ENCODE assay signal across 8 cellular contexts in the genomic region with DNA sequence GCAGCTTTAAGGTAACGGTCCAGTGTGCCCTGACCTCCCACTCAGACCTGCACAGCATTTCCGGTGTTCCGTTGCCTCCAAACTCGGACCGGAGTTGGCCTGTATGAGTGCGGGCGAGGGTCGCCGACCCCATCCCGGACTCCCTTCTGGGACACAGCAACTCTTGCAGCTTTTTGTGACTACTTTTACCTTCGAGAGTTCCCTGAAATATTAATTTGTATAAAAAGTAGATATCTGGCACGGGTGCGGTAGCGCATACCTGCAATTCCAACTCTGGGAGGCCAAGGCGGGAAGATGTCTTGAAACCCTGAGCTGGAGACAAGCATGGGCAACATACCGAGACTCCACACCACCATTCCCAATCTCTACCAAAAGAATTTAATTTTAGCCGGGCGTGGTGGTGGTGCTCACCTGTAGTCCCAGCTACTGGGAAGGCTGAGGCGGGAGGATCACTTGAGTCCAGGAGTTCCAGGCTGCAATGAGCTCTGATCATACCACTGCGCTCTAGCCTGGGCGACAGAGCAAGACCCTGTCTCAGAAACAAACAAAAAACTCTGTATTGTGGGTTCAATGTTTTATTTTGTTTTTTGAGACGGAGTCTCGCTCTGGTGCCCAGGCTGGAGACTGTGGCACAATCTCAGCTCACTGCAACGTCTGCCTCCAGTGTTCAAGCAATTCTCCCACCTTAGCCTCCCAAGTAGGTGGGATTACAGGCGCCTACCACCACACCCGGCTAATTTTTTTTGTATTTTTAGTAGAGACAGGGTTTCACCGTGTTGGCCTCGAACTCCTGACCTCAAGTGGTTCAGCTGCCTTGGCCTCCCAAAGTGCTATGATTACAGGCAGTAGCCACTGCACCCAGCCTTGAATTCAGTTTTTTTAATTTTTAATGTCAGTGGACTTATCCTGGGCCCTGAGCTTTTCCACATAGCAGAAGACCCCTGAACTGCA. TPM values are rescaled to one million over a fixed set of nuclear protein-coding genes. Genes with fewer than 3 reads are reported as not detected.
DNase-seq lines count a peak whose midpoint lies in the region; ATAC-seq, FAIRE-seq and TF ChIP-seq lines count a peak whose summit lies in the region.

No MANE protein-coding gene starts in this region.

- H3K4me3 ChIP-seq in OCI-LY3 (ENCODE audit: low read length), result peak overlapping the region; percentile 86
- peak overlapping the region in 1 of 4 experiments; percentile 86; a peak in 1 of 8 replicates for H3K4me3 ChIP-seq in H1 (ENCODE audit: extremely low read depth in 1 of 4, insufficient read depth in 2 of 4, low read depth in 3 of 4, low read length in 4 of 4)
- H3K4me3 ChIP-seq in neuronal stem cell (ENCODE audit: low read length in 2 of 2), result no peak overlapping the region

- no peaks in the 10 kb centered on the region for H3K9me3 Mint-ChIP-seq in CD14-positive monocyte

- peaks cover 36% of the 10 kb centered on the region for H3K79me2 ChIP-seq in OCI-LY3 (ENCODE audit: low read length)
- H3K79me2 ChIP-seq in H1 (ENCODE audit: control insufficient read depth in 1 of 2, insufficient read depth in 2 of 2, low read length in 2 of 2), result peaks cover 0 to 28% of the 10 kb centered on the region in 2 experiments; a peak in 2 of 4 replicates

- H2BK5ac ChIP-seq in H1 (ENCODE audit: low read depth, low read length) (no peak overlapping the region), neuronal stem cell (ENCODE audit: low read length) (no peak overlapping the region)

- H4K91ac ChIP-seq in H1 (replicated peaks; ENCODE audit: insufficient read length, low read length), result peak overlapping the region; percentile 48
- H4K91ac ChIP-seq in neuronal stem cell (ENCODE audit: low read depth, low read length, poor library complexity), result no peak overlapping the region

- intact Hi-C loops in CD14-positive monocyte (cut with micrococcal nuclease), result loop anchor here in 1 of 2 donors (10.0 kb wide), 1 partner anchor 237 kb away; a partner anchor contains a TSS

- H3K4me2 ChIP-seq in OCI-LY3 (ENCODE audit: low read length) (peak overlapping the region; percentile 63), H1 (ENCODE audit: insufficient read depth in 1 of 2, low read depth in 2 of 2, low read length in 2 of 2) (peak overlapping the region in 1 of 2 experiments; percentile 97; a peak in 2 of 4 replicates), neuronal stem cell (ENCODE audit: insufficient read depth, low read length, poor library complexity, severe bottlenecking) (no peak overlapping the region)

- H4K20me1 ChIP-seq in OCI-LY3 (ENCODE audit: insufficient read depth, low read length) (peaks cover 5% of the 10 kb centered on the region; the same call in 1 of the 2 replicates), H1 (replicated peaks in 1 of 2; ENCODE audit: control insufficient read depth in 1 of 2, insufficient read depth in 2 of 2, low read length in 2 of 2) (peaks cover 4 to 6% of the 10 kb centered on the region in 2 experiments)

- DNase-seq in CD14-positive monocyte (ENCODE audit: low spot score) (no peak), H1 (ENCODE audit: low read depth in 1 of 2, low spot score in 2 of 2) (no peak), neuronal stem cell (ENCODE audit: low spot score) (no peak), cerebellum (ENCODE audit: low spot score) (no peak), NCI-H146 treated with DMSO at 0.1 percent for 48 hours (lab: John Stamatoyannopoulos, UW; ENCODE audit: unreplicated experiment) (no peak)

- H3K27me3 Mint-ChIP-seq in CD14-positive monocyte (ENCODE audit: low read depth in 3 of 3), result peaks cover 0 to 1% (median 0%) of the 10 kb centered on the region in 3 donors

- H3K23ac ChIP-seq in H1 (ENCODE audit: insufficient read length) (no peak overlapping the region), neuronal stem cell (ENCODE audit: low read depth, low read length, poor library complexity) (no peak overlapping the region)

- H4K8ac ChIP-seq in H1 (ENCODE audit: extremely low read depth, insufficient read depth, low read length) (peak overlapping the region; percentile 82), neuronal stem cell (ENCODE audit: low read depth, low read length) (no peak overlapping the region)

- no peaks in the 10 kb centered on the region for H3K9me3 ChIP-seq in OCI-LY3 (ENCODE audit: insufficient read depth, low read length)
- no peaks in the 10 kb centered on the region for H3K9me3 ChIP-seq in H1 (ENCODE audit: insufficient read depth in 2 of 2, low read depth in 1 of 2, low read length in 1 of 2)
- no peaks in the 10 kb centered on the region for H3K9me3 ChIP-seq in neuronal stem cell (replicated peaks in 1 of 2; ENCODE audit: control insufficient read depth in 2 of 2, insufficient read depth in 1 of 2, low read depth in 1 of 2, low read length in 2 of 2)

- ATAC-seq in GM21786 (IDR thresholded peaks at IDR 0.05; ENCODE audit: unreplicated experiment) (no peak), GM18511 (IDR thresholded peaks at IDR 0.05; ENCODE audit: unreplicated experiment) (no peak)

- H3K4ac ChIP-seq in H1 (replicated peaks; ENCODE audit: insufficient read length, low read depth, low read length) (peak overlapping the region; percentile 88), neuronal stem cell (ENCODE audit: low read length) (no peak overlapping the region)

- H2BK12ac ChIP-seq in H1 (ENCODE audit: low read depth, low read length) (0 out of 2 replicates have a peak overlapping the region, but pooled peaks have one; percentile 33), neuronal stem cell (ENCODE audit: low read length) (peak overlapping the region; percentile 79)

- peak overlapping the region; percentile 51 for H4K5ac ChIP-seq in H1 (ENCODE audit: insufficient read length, low read depth, low read length)

- FAIRE-seq in H1 (lab: Jason Lieb, UNC), result no peak

- H2AFZ ChIP-seq in OCI-LY3 (ENCODE audit: low read depth, low read length) (no peak overlapping the region), H1 (ENCODE audit: low read length) (no peak overlapping the region), neuronal stem cell (ENCODE audit: low read length) (no peak overlapping the region)

- peaks cover 16% of the 10 kb centered on the region for H3K4me1 Mint-ChIP-seq in CD14-positive monocyte

- H3K9ac ChIP-seq in OCI-LY3 (ENCODE audit: low read length) (peak overlapping the region; percentile 68), H1 (replicated peaks in 1 of 4; ENCODE audit: extremely low read depth in 1 of 4, low read depth in 3 of 4, low read length in 3 of 4) (no peak overlapping the region), neuronal stem cell (ENCODE audit: low read depth, low read length, poor library complexity) (no peak overlapping the region)

- TF ChIP-seq RAD21 in H1 (IDR thresholded peaks at IDR 0.05 in 1 of 2, conservative IDR thresholded peaks at IDR 0.05 in 1 of 2; ENCODE audit: low read depth in 2 of 2, low read length in 2 of 2), result no peak

- no peaks in the 10 kb centered on the region; the same call in 1 of the 2 replicates for H3K23me2 ChIP-seq in H1 (ENCODE audit: low read depth, low read length)

- H3K56ac ChIP-seq in H1 (replicated peaks; ENCODE audit: insufficient read length, low read depth, low read length), result no peak overlapping the region

- no peak for TF ChIP-seq CTCF in CD14-positive monocyte (IDR thresholded peaks at IDR 0.05)
- TF ChIP-seq CTCF in OCI-LY3 (IDR thresholded peaks at IDR 0.05; ENCODE audit: low read depth, low read length), result no peak
- TF ChIP-seq CTCF in H1 (IDR thresholded peaks at IDR 0.05; ENCODE audit: control extremely low read depth in 1 of 3, insufficient read depth in 1 of 3, low read depth in 1 of 3, low read length in 3 of 3), result no peak

- peaks cover 24 to 28% of the 10 kb centered on the region in 2 donors for H3K36me3 Mint-ChIP-seq in CD14-positive monocyte

- peak overlapping the region in 6 of 7 donors; percentile 19 to 98 (median 94) for H3K27ac Mint-ChIP-seq in CD14-positive monocyte

- peaks cover 27% of the 10 kb centered on the region for H3K4me1 ChIP-seq in OCI-LY3 (ENCODE audit: low read length)
- H3K4me1 ChIP-seq in H1 (replicated peaks in 1 of 4; ENCODE audit: control insufficient read depth in 3 of 4, insufficient read depth in 4 of 4, low read length in 3 of 4), result peaks cover 0 to 5% (median 2%) of the 10 kb centered on the region in 4 experiments; a peak in 4 of 7 replicates
- H3K4me1 ChIP-seq in neuronal stem cell (ENCODE audit: control insufficient read depth in 2 of 2, insufficient read depth in 1 of 2, low read depth in 1 of 2, low read length in 2 of 2), result peaks cover 5 to 10% of the 10 kb centered on the region in 2 donors

- no peak overlapping the region for H2BK120ac ChIP-seq in H1 (replicated peaks; ENCODE audit: low read depth, low read length)
- peak overlapping the region; percentile 40 for H2BK120ac ChIP-seq in neuronal stem cell (ENCODE audit: low read depth, low read length)

- TF ChIP-seq EP300 in H1 (IDR thresholded peaks at IDR 0.05; ENCODE audit: borderline replicate concordance in 1 of 2, low read depth in 2 of 2, low read length in 2 of 2), result no peak

- POLR2A ChIA-PET in H1 (lab: Charles Lee; ENCODE audit: partially characterized antibody), result interaction anchor here (0.8 to 5.2 kb wide), 13 partner anchors 8 to 149 kb away, joined by 3 to 55 read pairs (median 4); a partner anchor contains a TSS

- H3K14ac ChIP-seq in H1 (ENCODE audit: insufficient read length) (no peak overlapping the region), neuronal stem cell (ENCODE audit: low read length) (no peak overlapping the region)

- H3K27ac ChIP-seq in OCI-LY3 (ENCODE audit: low read length), result peak overlapping the region; percentile 47
- no peak overlapping the region for H3K27ac ChIP-seq in H1 (ENCODE audit: low read depth, low read length)
- H3K27ac ChIP-seq in neuronal stem cell (replicated peaks; ENCODE audit: low read length), result no peak overlapping the region

- H3K79me1 ChIP-seq in H1 (ENCODE audit: low read depth, low read length) (no peaks in the 10 kb centered on the region; the same call in none of the 2 replicates), neuronal stem cell (ENCODE audit: low read depth, low read length) (peaks cover 7% of the 10 kb centered on the region)

- peak overlapping the region; percentile 15; the same call in 1 of the 2 replicates for H2AK5ac ChIP-seq in H1 (ENCODE audit: low read depth, low read length)
- H2AK5ac ChIP-seq in neuronal stem cell (ENCODE audit: low read depth, low read length), result peak overlapping the region; percentile 86

- H2BK15ac ChIP-seq in H1 (ENCODE audit: low read length) (no peak overlapping the region), neuronal stem cell (ENCODE audit: low read length) (no peak overlapping the region)

- WGBS in H1 (ENCODE audit: extremely low coverage in 1 of 2, insufficient coverage in 1 of 2, insufficient read length in 1 of 2, insufficient replicate concordance in 2 of 2, low coverage in 1 of 2, low lambda C conversion rate in 2 of 2, missing lambda C conversion rate in 1 of 2), 2 experiments, result 93% methylated on average over 27 of the region's 28 CpGs; no CpG with 5 or more reads in 1 of the 2 experiments
- no CpG with 5 or more reads among the region's 28 CpGs for WGBS in neuronal stem cell (ENCODE audit: extremely low coverage in 2 of 2, insufficient read length in 2 of 2, insufficient replicate concordance in 1 of 2), 2 donors

- no peak for TF ChIP-seq POLR2A in H1 (IDR thresholded peaks at IDR 0.05; ENCODE audit: control extremely low read depth in 1 of 2, low read depth in 2 of 2, low read length in 2 of 2)

- H3K18ac ChIP-seq in H1 (ENCODE audit: extremely low read depth, low read length) (no peak overlapping the region), neuronal stem cell (ENCODE audit: low read length) (no peak overlapping the region)

- CTCF ChIA-PET in H1 (lab: Charles Lee; ENCODE audit: partially characterized antibody), result interaction anchor here (1.1 to 1.8 kb wide), 7 partner anchors 8 to 126 kb away, joined by 3 to 7 read pairs (median 4); a partner anchor contains a TSS

- no peak overlapping the region for H2BK20ac ChIP-seq in H1 (ENCODE audit: low read length)

- no peak overlapping the region for H3K4me3 Mint-ChIP-seq in CD14-positive monocyte

- H3K27me3 ChIP-seq in OCI-LY3 (ENCODE audit: low read depth, low read length) (no peaks in the 10 kb centered on the region), H1 (replicated peaks in 1 of 4; ENCODE audit: control insufficient read depth in 3 of 4, extremely low read depth in 1 of 4, insufficient read depth in 3 of 4, low read length in 3 of 4) (no peaks in the 10 kb centered on the region), neuronal stem cell (ENCODE audit: control insufficient read depth in 3 of 3, insufficient read depth in 3 of 3, low read depth in 1 of 3, low read length in 3 of 3) (no peaks in the 10 kb centered on the region)

- H3K36me3 ChIP-seq in OCI-LY3 (replicated peaks; ENCODE audit: low read depth, low read length), result peaks cover 25% of the 10 kb centered on the region
- peaks cover 2 to 27% (median 18%) of the 10 kb centered on the region in 4 experiments; a peak in 6 of 8 replicates for H3K36me3 ChIP-seq in H1 (ENCODE audit: control insufficient read depth in 2 of 4, insufficient read depth in 4 of 4, low read length in 3 of 4)
- H3K36me3 ChIP-seq in neuronal stem cell (replicated peaks in 1 of 2; ENCODE audit: control insufficient read depth in 2 of 2, insufficient read depth in 2 of 2, low read length in 2 of 2), result peaks cover 15 to 34% of the 10 kb centered on the region in 2 donors

RNA-seq across cellular contexts. Expression of a gene that starts 1.1 kb away (rescaled TPM):
- polyA plus RNA-seq in CD14-positive monocyte, result 10 to 100 TPM in 1 of 2 donors, 1 to 10 TPM in 1; 8.1 to 14.6 TPM
- 53.8 and 58.2 TPM in 2 replicates for total RNA-seq in H1 (2021; fragmentation: NEBNext Ultra II Directional; extraction: Animal tissue kit (Norgen Biotek cat#: 25700))
- 52.3 and 78.4 TPM in 2 replicates for polyA plus RNA-seq in H1 (2011; rRNA removed)
- 63.4 TPM for polyA plus RNA-seq in H1 (2011; cell fraction: cytosol; rRNA removed)
- 97.9 TPM for polyA plus RNA-seq in H1 (2011; cell fraction: nucleus; rRNA removed)
- 42.3 to 54.4 TPM (median 51.6 TPM) in 4 replicates for polyA plus RNA-seq in H1 (2012, experiment 1 of 2)
- polyA plus RNA-seq in H1 (2012, experiment 2 of 2), result 48.2 TPM
- 131 TPM for polyA plus RNA-seq in H1 (2013, experiment 1 of 2)
- 122 TPM for polyA plus RNA-seq in H1 (2013, experiment 2 of 2)
- 2.5 and 4.6 TPM in 2 replicates for polyA minus RNA-seq in H1 (2011; rRNA and poly(A)+ RNA removed)
- 22.1 TPM for polyA minus RNA-seq in H1 (2011; cell fraction: cytosol; rRNA and poly(A)+ RNA removed)
- polyA minus RNA-seq in H1 (2011; cell fraction: nucleus; rRNA and poly(A)+ RNA removed), result 18.2 TPM
- 72.3 TPM for polyA plus RNA-seq in neuronal stem cell (2013, experiment 1 of 2)
- 69.0 TPM for polyA plus RNA-seq in neuronal stem cell (2013, experiment 2 of 2)
- 6.4 TPM for total RNA-seq in cerebellum

RNA-seq across cellular contexts. Expression of a gene that starts 7.8 kb away (rescaled TPM):
- polyA plus RNA-seq in CD14-positive monocyte (1 to 10 TPM; 2.9 to 3.3 TPM), H1 (2011; rRNA removed) (22.8 and 25.8 TPM in 2 replicates)
- total RNA-seq in H1 (2021; fragmentation: NEBNext Ultra II Directional; extraction: Animal tissue kit (Norgen Biotek cat#: 25700)), result 48.8 and 51.2 TPM in 2 replicates
- 20.3 TPM for polyA plus RNA-seq in H1 (2011; cell fraction: cytosol; rRNA removed)
- 31.4 TPM for polyA plus RNA-seq in H1 (2011; cell fraction: nucleus; rRNA removed)
- 31.7 to 46.6 TPM (median 42.9 TPM) in 4 replicates for polyA plus RNA-seq in H1 (2012, experiment 1 of 2)
- 45.8 TPM for polyA plus RNA-seq in H1 (2012, experiment 2 of 2)
- polyA plus RNA-seq in H1 (2013, experiment 1 of 2), result 25.2 TPM
- polyA plus RNA-seq in H1 (2013, experiment 2 of 2), result 24.6 TPM
- polyA minus RNA-seq in H1 (2011; rRNA and poly(A)+ RNA removed), result 36.0 and 42.1 TPM in 2 replicates
- 18.4 TPM for polyA minus RNA-seq in H1 (2011; cell fraction: cytosol; rRNA and poly(A)+ RNA removed)
- 31.3 TPM for polyA minus RNA-seq in H1 (2011; cell fraction: nucleus; rRNA and poly(A)+ RNA removed)
- 17.9 TPM for polyA plus RNA-seq in neuronal stem cell (2013, experiment 1 of 2)
- 17.2 TPM for polyA plus RNA-seq in neuronal stem cell (2013, experiment 2 of 2)
- 18.5 TPM for total RNA-seq in cerebellum

RNA-seq across cellular contexts. Expression of a gene that starts 8.9 kb away (rescaled TPM):
- polyA plus RNA-seq in CD14-positive monocyte (1 to 10 TPM in 1 of 2 donors, under 1 TPM in 1; 0.60 to 1.2 TPM), H1 (2011; rRNA removed) (0.51 and 0.75 TPM in 2 replicates)
- total RNA-seq in H1 (2021; fragmentation: NEBNext Ultra II Directional; extraction: Animal tissue kit (Norgen Biotek cat#: 25700)), result 1.4 and 2.7 TPM in 2 replicates
- polyA plus RNA-seq in H1 (2011; cell fraction: cytosol; rRNA removed), result 1.5 TPM
- polyA plus RNA-seq in H1 (2011; cell fraction: nucleus; rRNA removed), result 2.8 TPM
- polyA plus RNA-seq in H1 (2012, experiment 1 of 2), result 1.0 to 2.7 TPM (median 1.6 TPM) in 4 replicates
- polyA plus RNA-seq in H1 (2012, experiment 2 of 2), result 0.33 TPM
- polyA plus RNA-seq in H1 (2013, experiment 1 of 2), result 2.0 TPM
- polyA plus RNA-seq in H1 (2013, experiment 2 of 2), result 1.5 TPM
- polyA minus RNA-seq in H1 (2011; rRNA and poly(A)+ RNA removed), result 0.29 and 0.69 TPM in 2 replicates
- polyA minus RNA-seq in H1 (2011; cell fraction: cytosol; rRNA and poly(A)+ RNA removed), result not detected
- 1.3 TPM for polyA minus RNA-seq in H1 (2011; cell fraction: nucleus; rRNA and poly(A)+ RNA removed)
- 2.3 TPM for polyA plus RNA-seq in neuronal stem cell (2013, experiment 1 of 2)
- 2.5 TPM for polyA plus RNA-seq in neuronal stem cell (2013, experiment 2 of 2)
- total RNA-seq in cerebellum, result 2.8 TPM

RNA-seq across cellular contexts. Expression of a gene that starts 26.6 kb away (rescaled TPM):
- polyA plus RNA-seq in CD14-positive monocyte (under 1 TPM in 1 of 2 donors, not detected in 1; 0.40 TPM), H1 (2011; rRNA removed) (0.26 and 0.31 TPM in 2 replicates)
- total RNA-seq in H1 (2021; fragmentation: NEBNext Ultra II Directional; extraction: Animal tissue kit (Norgen Biotek cat#: 25700)), result 0.33 TPM in 1 of 2 replicates, not detected in the other
- polyA plus RNA-seq in H1 (2011; cell fraction: cytosol; rRNA removed), result 0.41 TPM
- polyA plus RNA-seq in H1 (2011; cell fraction: nucleus; rRNA removed), result 0.80 TPM
- polyA plus RNA-seq in H1 (2012, experiment 1 of 2), result 0.18 to 0.92 TPM (median 0.19 TPM) in 3 of 4 replicates, not detected in the other
- 0.39 TPM for polyA plus RNA-seq in H1 (2012, experiment 2 of 2)
- 0.55 TPM for polyA plus RNA-seq in H1 (2013, experiment 1 of 2)
- polyA plus RNA-seq in H1 (2013, experiment 2 of 2), result 0.13 TPM
- polyA minus RNA-seq in H1 (2011; rRNA and poly(A)+ RNA removed), result not detected in 2 replicates
- polyA minus RNA-seq in H1 (2011; cell fraction: cytosol; rRNA and poly(A)+ RNA removed), result not detected
- not detected for polyA minus RNA-seq in H1 (2011; cell fraction: nucleus; rRNA and poly(A)+ RNA removed)
- polyA plus RNA-seq in neuronal stem cell (2013, experiment 1 of 2), result 1.6 TPM
- polyA plus RNA-seq in neuronal stem cell (2013, experiment 2 of 2), result 1.2 TPM
- 0.54 TPM for total RNA-seq in cerebellum

RNA-seq across cellular contexts. Expression of a gene that starts 41.6 kb away (rescaled TPM):
- polyA plus RNA-seq in CD14-positive monocyte, result 10 to 100 TPM; 23.8 to 26.3 TPM
- total RNA-seq in H1 (2021; fragmentation: NEBNext Ultra II Directional; extraction: Animal tissue kit (Norgen Biotek cat#: 25700)), result 20.3 and 24.1 TPM in 2 replicates
- 13.2 and 22.4 TPM in 2 replicates for polyA plus RNA-seq in H1 (2011; rRNA removed)
- polyA plus RNA-seq in H1 (2011; cell fraction: cytosol; rRNA removed), result 14.7 TPM
- polyA plus RNA-seq in H1 (2011; cell fraction: nucleus; rRNA removed), result 22.4 TPM
- polyA plus RNA-seq in H1 (2012, experiment 1 of 2), result 13.5 to 21.7 TPM (median 20.5 TPM) in 4 replicates
- polyA plus RNA-seq in H1 (2012, experiment 2 of 2), result 18.7 TPM
- polyA plus RNA-seq in H1 (2013, experiment 1 of 2), result 15.3 TPM
- 14.1 TPM for polyA plus RNA-seq in H1 (2013, experiment 2 of 2)
- polyA minus RNA-seq in H1 (2011; rRNA and poly(A)+ RNA removed), result 4.6 and 6.6 TPM in 2 replicates
- 15.1 TPM for polyA minus RNA-seq in H1 (2011; cell fraction: cytosol; rRNA and poly(A)+ RNA removed)
- polyA minus RNA-seq in H1 (2011; cell fraction: nucleus; rRNA and poly(A)+ RNA removed), result 7.5 TPM
- polyA plus RNA-seq in neuronal stem cell (2013, experiment 1 of 2), result 17.3 TPM
- 16.1 TPM for polyA plus RNA-seq in neuronal stem cell (2013, experiment 2 of 2)
- 12.7 TPM for total RNA-seq in cerebellum
